ENCODE assay signal across 1 cellular context in genomic region chr5:122030251-122030650, GRCh38.
TF ChIP-seq lines count a peak whose summit lies in the region.

No MANE protein-coding gene starts in this region.

TF ChIP-seq in IMR-90, 13 proteins besides CTCF, POLR2A, EP300 and RAD21:
- TF ChIP-seq, protein P1, sequence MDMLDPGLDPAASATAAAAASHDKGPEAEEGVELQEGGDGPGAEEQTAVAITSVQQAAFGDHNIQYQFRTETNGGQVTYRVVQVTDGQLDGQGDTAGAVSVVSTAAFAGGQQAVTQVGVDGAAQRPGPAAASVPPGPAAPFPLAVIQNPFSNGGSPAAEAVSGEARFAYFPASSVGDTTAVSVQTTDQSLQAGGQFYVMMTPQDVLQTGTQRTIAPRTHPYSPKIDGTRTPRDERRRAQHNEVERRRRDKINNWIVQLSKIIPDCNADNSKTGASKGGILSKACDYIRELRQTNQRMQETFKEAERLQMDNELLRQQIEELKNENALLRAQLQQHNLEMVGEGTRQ (IDR thresholded peaks at IDR 0.05; ENCODE audit: low read depth, low read length) = no peak
- TF ChIP-seq MAZ (IDR thresholded peaks at IDR 0.05; ENCODE audit: borderline replicate concordance, low read depth, low read length) = no peak
- no peak for TF ChIP-seq RCOR1 (IDR thresholded peaks at IDR 0.05; ENCODE audit: insufficient replicate concordance, low read length)
